8 cellular contexts compared by ENCODE assay signal in the genomic region with DNA sequence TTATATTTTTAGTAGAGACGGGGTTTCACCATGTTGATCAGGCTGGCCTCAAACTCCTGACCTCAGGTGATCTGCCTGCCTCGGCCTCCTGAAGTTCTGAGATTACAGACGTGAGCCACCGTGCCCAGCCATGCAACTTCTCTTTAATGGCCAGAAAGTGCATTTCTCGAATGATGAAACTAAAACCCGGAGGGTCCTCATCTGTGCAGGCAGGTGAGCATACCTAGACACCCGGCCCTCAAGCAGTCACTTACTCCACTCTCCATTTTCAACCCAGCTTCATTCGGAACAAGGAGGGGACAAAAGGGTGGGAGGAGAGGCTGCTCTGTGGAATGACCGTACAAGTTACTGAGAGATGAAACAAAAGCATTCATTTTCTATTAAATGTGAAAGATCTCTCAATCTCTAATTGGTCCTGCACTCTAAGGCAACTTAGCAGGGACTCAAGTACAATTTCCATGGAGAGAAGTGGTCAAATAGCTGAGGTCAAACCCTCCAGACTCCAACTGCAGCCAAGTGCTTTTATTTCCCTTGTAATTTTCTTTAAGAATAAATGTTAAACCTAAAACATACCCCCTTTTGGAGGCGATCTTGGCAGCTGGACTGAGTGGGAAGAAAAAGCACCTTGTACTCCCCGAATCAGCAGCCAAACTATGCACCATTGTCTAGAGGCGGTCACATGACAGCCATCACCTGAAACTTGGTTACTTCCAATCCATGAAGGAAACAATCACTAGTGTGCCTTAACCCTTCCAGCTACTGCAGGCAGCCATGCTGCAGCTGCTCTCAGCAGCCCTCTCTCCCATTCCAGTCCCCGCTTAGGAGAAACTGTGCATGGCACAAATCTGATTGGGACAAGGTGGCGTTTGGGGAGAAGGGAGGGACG.
DNase-seq lines count a peak whose midpoint lies in the region; ATAC-seq, FAIRE-seq and TF ChIP-seq lines count a peak whose summit lies in the region.

No MANE protein-coding gene starts in this region.

- peak overlapping the region in 2 of 3 experiments; percentile 13 to 45 for H3K4me3 ChIP-seq in endothelial cell of umbilical vein (replicated peaks in 1 of 3; ENCODE audit: insufficient read depth in 1 of 3, low read depth in 1 of 3, low read length in 3 of 3)
- H3K4me3 ChIP-seq in muscle layer of duodenum (ENCODE audit: low read depth in 1 of 2, low read length in 2 of 2) = peak overlapping the region; percentile 45 to 61
- peak overlapping the region in 1 of 2 donors; percentile 6 for H3K4me3 ChIP-seq in aorta (ENCODE audit: low read length in 2 of 2)

- H3K36me3 ChIP-seq in endothelial cell of umbilical vein (ENCODE audit: control insufficient read depth in 2 of 2, extremely low read depth in 1 of 2, insufficient read depth in 2 of 2, low read length in 2 of 2) = peaks cover 0 to 2% of the 10 kb centered on the region in 2 experiments
- no peaks in the 10 kb centered on the region for H3K36me3 ChIP-seq in muscle layer of duodenum (ENCODE audit: control insufficient read depth in 1 of 2, insufficient read depth in 2 of 2, low read length in 2 of 2)
- H3K36me3 ChIP-seq in aorta (ENCODE audit: control insufficient read depth in 1 of 2, insufficient read depth in 2 of 2, low read length in 1 of 2) = no peaks in the 10 kb centered on the region

- POLR2A ChIA-PET in endothelial cell of umbilical vein (lab: Charles Lee) = no interaction called here

- H3K4me3 Mint-ChIP-seq in stimulated activated naive CD8-positive, alpha-beta T cell treated with anti-CD3 and anti-CD28 coated beads, Interleukin-15, Interleukin-2, amounts not matched to agents 100 ng/mL and 50 ng/mL, for 24 hours = peak overlapping the region; percentile 58

- intact Hi-C loops in endothelial cell of umbilical vein (cut with micrococcal nuclease) (loop anchor here (1.0 kb wide), 5 partner anchors 10 to 202 kb away; a partner anchor contains a TSS), aorta (cut with DNase I) (loop anchor here in 1 of 2 donors (5.0 kb wide), 1 partner anchor 61 kb away; a partner anchor contains a TSS)

- peaks cover 94% of the 10 kb centered on the region for H3K79me2 ChIP-seq in endothelial cell of umbilical vein (ENCODE audit: control insufficient read depth, insufficient read depth, low read length)

- dilution Hi-C loops in endothelial cell of umbilical vein (cut with MboI; ENCODE audit: extremely low pct_ligation_motif_present, low sequenced_read_pairs) = no loop called here

- H3K4me1 ChIP-seq in endothelial cell of umbilical vein (ENCODE audit: control insufficient read depth, extremely low read depth, insufficient read depth, low read length) (peaks cover 27% of the 10 kb centered on the region), muscle layer of duodenum (ENCODE audit: control insufficient read depth in 1 of 2, insufficient read depth in 2 of 2, low read length in 2 of 2) (peaks cover 14 to 54% of the 10 kb centered on the region in 2 donors), aorta (ENCODE audit: control insufficient read depth in 1 of 2, insufficient read depth in 2 of 2, low read length in 2 of 2) (peaks cover 2 to 3% of the 10 kb centered on the region in 2 donors)

- H3K36me3 Mint-ChIP-seq in stimulated activated naive CD8-positive, alpha-beta T cell treated with anti-CD3 and anti-CD28 coated beads, Interleukin-15, Interleukin-2, amounts not matched to agents 100 ng/mL and 50 ng/mL, for 24 hours (ENCODE audit: low read depth) = peaks cover 12% of the 10 kb centered on the region

- peaks cover 56% of the 10 kb centered on the region for H3K4me1 Mint-ChIP-seq in stimulated activated naive CD8-positive, alpha-beta T cell treated with anti-CD3 and anti-CD28 coated beads, Interleukin-15, Interleukin-2, amounts not matched to agents 100 ng/mL and 50 ng/mL, for 24 hours (ENCODE audit: low read depth)

- H3K27me3 Mint-ChIP-seq in stimulated activated naive CD8-positive, alpha-beta T cell treated with anti-CD3 and anti-CD28 coated beads, Interleukin-15, Interleukin-2, amounts not matched to agents 100 ng/mL and 50 ng/mL, for 24 hours = no peaks in the 10 kb centered on the region

- H3K27me3 ChIP-seq in endothelial cell of umbilical vein (ENCODE audit: control insufficient read depth in 2 of 2, insufficient read depth in 2 of 2, low read length in 2 of 2) (no peaks in the 10 kb centered on the region), muscle layer of duodenum (ENCODE audit: low read depth, low read length) (no peaks in the 10 kb centered on the region), aorta (ENCODE audit: control insufficient read depth in 1 of 2, insufficient read depth in 2 of 2, low read length in 1 of 2) (no peaks in the 10 kb centered on the region)

- no peak for FAIRE-seq in endothelial cell of umbilical vein (lab: Jason Lieb, UNC)

- TF ChIP-seq POLR2A in endothelial cell of umbilical vein (IDR thresholded peaks at IDR 0.05; ENCODE audit: low read depth, low read length) = no peak

- CTCF ChIA-PET in endothelial cell of umbilical vein (lab: Charles Lee) = interaction anchor here (0.7 to 1.7 kb wide), 4 partner anchors 10 to 202 kb away, joined by 3 to 8 read pairs (median 4); no protein-coding TSS in a partner anchor

- BruUV-seq in endothelial cell of umbilical vein (replicated peaks; lab: Mats Ljungman, UMichigan) = TSS peak; percentile 10

- peak overlapping the region; percentile 90 for H3K4me2 ChIP-seq in endothelial cell of umbilical vein (ENCODE audit: insufficient read depth, low read length)

- H3K9me3 Mint-ChIP-seq in stimulated activated naive CD8-positive, alpha-beta T cell treated with anti-CD3 and anti-CD28 coated beads, Interleukin-15, Interleukin-2, amounts not matched to agents 100 ng/mL and 50 ng/mL, for 24 hours = no peaks in the 10 kb centered on the region

- no peak for DNase-seq in stimulated activated naive CD8-positive, alpha-beta T cell treated with anti-CD3 and anti-CD28 coated beads, Interleukin-15, Interleukin-2, amounts not matched to agents 100 U/mL and 50 U/mL, for 24 hours
- DNase-seq in endothelial cell of umbilical vein (ENCODE audit: low read depth, low spot score) (no peak), aorta (no peak), NCI-H1417 treated with DMSO at 0.1 percent for 48 hours (lab: John Stamatoyannopoulos, UW) (no peak), NCI-H446 treated with DMSO at 0.1 percent for 48 hours (lab: John Stamatoyannopoulos, UW) (no peak), activated gamma-delta T cell (lab: John Stamatoyannopoulos, UW) (no peak)

- 16 to 19% methylated on average over 15 of the region's 15 CpGs for WGBS in aorta, 2 donors

- peak overlapping the region; percentile 48 for H3K9ac ChIP-seq in endothelial cell of umbilical vein (replicated peaks; ENCODE audit: extremely low read depth, insufficient read depth, low read length)

- H3K9me3 ChIP-seq in endothelial cell of umbilical vein (replicated peaks; ENCODE audit: control insufficient read depth, insufficient read depth, low read length) (no peaks in the 10 kb centered on the region), muscle layer of duodenum (ENCODE audit: control insufficient read depth in 1 of 2, low read length in 2 of 2) (no peaks in the 10 kb centered on the region), aorta (ENCODE audit: control insufficient read depth, low read length) (no peaks in the 10 kb centered on the region)

- H3K27ac ChIP-seq in endothelial cell of umbilical vein (ENCODE audit: insufficient read depth, low read depth, low read length) = peak overlapping the region; percentile 68
- peak overlapping the region; percentile 50 for H3K27ac ChIP-seq in muscle layer of duodenum (ENCODE audit: low read length)
- H3K27ac ChIP-seq in aorta (ENCODE audit: low read depth in 1 of 2, low read length in 2 of 2) = peak overlapping the region in 1 of 2 donors; percentile 82

- H3K27ac Mint-ChIP-seq in stimulated activated naive CD8-positive, alpha-beta T cell treated with anti-CD3 and anti-CD28 coated beads, Interleukin-15, Interleukin-2, amounts not matched to agents 100 ng/mL and 50 ng/mL, for 24 hours = no peak overlapping the region

- no peak for ATAC-seq in stimulated activated naive CD8-positive, alpha-beta T cell treated with anti-CD3 and anti-CD28 coated beads, Interleukin-15, Interleukin-2, amounts not matched to agents 100 U/mL and 50 U/mL, for 24 hours
- ATAC-seq in aorta (ENCODE audit: low FRiP score) = peak; percentile 49

- H4K20me1 ChIP-seq in endothelial cell of umbilical vein (replicated peaks; ENCODE audit: control insufficient read depth, extremely low read depth, insufficient read depth, low read length) = peaks cover 14% of the 10 kb centered on the region

- no peaks in the 10 kb centered on the region for H3K9me1 ChIP-seq in endothelial cell of umbilical vein (replicated peaks; ENCODE audit: control insufficient read depth, extremely low read depth, insufficient read depth, low read length)

- TF ChIP-seq CTCF in endothelial cell of umbilical vein (IDR thresholded peaks at IDR 0.05; ENCODE audit: extremely low read depth in 1 of 2, insufficient read depth in 1 of 2, low read depth in 1 of 2, low read length in 2 of 2) = no peak

- H2AFZ ChIP-seq in endothelial cell of umbilical vein (ENCODE audit: low read depth, low read length) = no peak overlapping the region

TF ChIP-seq in endothelial cell of umbilical vein, 7 proteins besides CTCF, POLR2A, EP300 and RAD21:
- TF ChIP-seq GATA2 (IDR thresholded peaks at IDR 0.05; ENCODE audit: insufficient read depth, insufficient read length, low read depth, low read length) = no peak
- no peak for TF ChIP-seq EZH2 (IDR thresholded peaks at IDR 0.05; ENCODE audit: borderline replicate concordance, low read depth, low read length, severe bottlenecking)
